In the genomic region with DNA sequence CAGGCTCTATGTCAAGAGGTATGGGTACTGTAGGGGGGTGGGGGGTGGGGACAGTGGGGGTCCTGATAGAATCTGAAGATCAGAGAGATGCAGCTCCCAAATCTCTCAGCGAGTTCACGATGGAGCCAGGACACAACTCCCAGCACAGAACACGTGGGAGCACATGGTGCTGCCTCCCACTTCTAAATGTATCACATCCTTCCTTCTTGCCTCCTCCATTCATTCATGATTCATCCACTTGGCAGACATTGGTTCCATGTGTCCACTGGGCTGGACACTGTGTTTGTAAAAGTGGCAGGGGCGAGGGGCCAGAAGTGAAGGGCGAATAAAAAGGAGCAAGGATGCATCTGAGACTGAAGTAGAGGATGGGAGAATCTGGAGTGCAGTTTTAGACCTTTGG, we compare ENCODE assay signal across 16 cellular contexts.
"Had no signal": no experiment of that assay in that cellular context is flagged by ENCODE, and none has a peak within 500 bp of the region (broad histone marks: within the 10 kb centered on the region; RNA-seq: fewer than 3 reads in every experiment).

No MANE protein-coding gene starts in this region.

- H3K27me3 ChIP-seq: gastroesophageal sphincter, pancreas had no signal

- DNase-seq: erythroblast; glutamatergic neuron; islet precursor cell; natural killer cell; pancreas; right cardiac atrium; small intestine; stimulated activated CD4-positive, alpha-beta T cell treated with anti-CD3 and anti-CD28 coated beads, Interleukin-12 subunit alpha, Interleukin-12 subunit beta, amount 100 ng/mL, for 4 hours; stimulated activated naive CD4-positive, alpha-beta T cell; trophoblast cell had no signal

- H3K4me3 ChIP-seq: gastroesophageal sphincter, pancreas had no signal

- H3K9me3 ChIP-seq: gastroesophageal sphincter, pancreas had no signal

- H3K36me3 ChIP-seq: gastroesophageal sphincter, pancreas had no signal

- H3K4me3 Mint-ChIP-seq: dendritic cell treated with granulocyte-macrophage colony-stimulating factor and Interleukin-4, amounts not matched to agents 40 ng/mL and 50 ng/mL, for 4 days; mesothelial cell of epicardium; neural crest cell had no signal

- H3K27ac ChIP-seq: gastroesophageal sphincter, pancreas had no signal

- H3K9me3 Mint-ChIP-seq: dendritic cell treated with granulocyte-macrophage colony-stimulating factor and Interleukin-4, amounts not matched to agents 40 ng/mL and 50 ng/mL, for 4 days; mesothelial cell of epicardium; natural killer cell had no signal

- H3K4me1 ChIP-seq: gastroesophageal sphincter, pancreas had no signal

- H3K36me3 Mint-ChIP-seq: mesothelial cell of epicardium, natural killer cell had no signal

- FAIRE-seq: colon, pancreas, small intestine had no signal

- H3K27ac Mint-ChIP-seq: dendritic cell treated with granulocyte-macrophage colony-stimulating factor and Interleukin-4, amounts not matched to agents 40 ng/mL and 50 ng/mL, for 4 days; mesothelial cell of epicardium; progenitor cell of endocrine pancreas had no signal

- H3K4me1 Mint-ChIP-seq: neural crest cell had no signal

- H3K27me3 Mint-ChIP-seq: dendritic cell treated with granulocyte-macrophage colony-stimulating factor and Interleukin-4, amounts not matched to agents 40 ng/mL and 50 ng/mL, for 4 days had no signal
